In the genomic region with DNA sequence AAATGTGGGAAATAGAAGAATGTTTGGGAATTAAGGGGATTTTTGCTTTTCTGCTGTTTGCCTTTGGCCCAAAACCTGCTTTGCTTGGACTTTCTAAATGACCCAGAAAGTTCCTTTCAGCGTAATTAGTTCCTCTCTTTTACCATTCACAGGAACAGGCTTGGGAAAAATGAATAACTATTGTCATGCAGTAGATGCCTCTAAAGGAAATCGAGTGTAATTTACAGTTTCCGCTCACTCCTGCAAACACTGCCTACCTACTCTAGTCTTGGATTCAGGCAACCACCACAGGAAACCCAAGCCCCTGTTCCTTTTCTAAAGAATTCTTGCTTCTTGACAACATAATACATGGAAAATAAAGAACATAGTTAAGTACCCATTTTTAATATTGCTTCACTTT, we compare ENCODE assay signal across 15 cellular contexts. TPM values are rescaled to one million over a fixed set of nuclear protein-coding genes. Genes with fewer than 3 reads are reported as not detected.
"Had no signal": no experiment of that assay in that cellular context is flagged by ENCODE, and none has a peak within 500 bp of the region (broad histone marks: within the 10 kb centered on the region; RNA-seq: fewer than 3 reads in every experiment).

No MANE protein-coding gene starts in this region.

- H3K27ac Mint-ChIP-seq: activated naive CD4-positive, alpha-beta T cell treated with anti-CD3 and anti-CD28 coated beads, Interleukin-2, amount 10 ng/mL, durations not matched to agents 7 days and 5 days; activated T-helper 17 cell treated with anti-CD3 and anti-CD28 coated beads, Interleukin-2, amount 50 U/mL, for 72 hours; effector memory CD8-positive, alpha-beta T cell; stimulated activated naive CD8-positive, alpha-beta T cell treated with anti-CD3 and anti-CD28 coated beads, Interleukin-15, amount 100 ng/mL, for 72 hours; T-helper 1 cell treated with Interleukin-12 subunit alpha and Interleukin-12 subunit beta and Interleukin-4 antibody, amounts not matched to agents 30 μg/mL and 1 μg/mL, for 36 hours had no signal

- H3K36me3 Mint-ChIP-seq: activated naive CD4-positive, alpha-beta T cell treated with anti-CD3 and anti-CD28 coated beads, Interleukin-2, amount 10 ng/mL, durations not matched to agents 7 days and 5 days had no signal

- H3K9me3 ChIP-seq: left ventricle myocardium inferior, thoracic aorta had no signal

- H3K4me3 Mint-ChIP-seq: activated naive CD4-positive, alpha-beta T cell treated with anti-CD3 and anti-CD28 coated beads, Interleukin-2, amount 10 ng/mL, durations not matched to agents 7 days and 5 days; activated T-helper 17 cell treated with anti-CD3 and anti-CD28 coated beads, Interleukin-2, amount 50 U/mL, for 72 hours; effector memory CD8-positive, alpha-beta T cell; stimulated activated naive CD8-positive, alpha-beta T cell treated with anti-CD3 and anti-CD28 coated beads, Interleukin-15, amount 100 ng/mL, for 72 hours; T-helper 1 cell treated with Interleukin-12 subunit alpha and Interleukin-12 subunit beta and Interleukin-4 antibody, amounts not matched to agents 30 μg/mL and 1 μg/mL, for 36 hours had no signal

- DNase-seq: activated CD4-positive, alpha-beta T cell treated with anti-CD3 and anti-CD28 coated beads, Interleukin-2, amount 50 U/mL, for 1 hour; activated naive CD4-positive, alpha-beta T cell treated with anti-CD3 and anti-CD28 coated beads, Interleukin-2, amount 10 ng/mL, durations not matched to agents 7 days and 5 days; activated T-cell treated with anti-CD3 and anti-CD28 coated beads for 4 hours; effector memory CD8-positive, alpha-beta T cell; hypothalamus; kidney; left ventricle myocardium inferior; retina; stimulated activated CD4-positive, alpha-beta T cell treated with anti-CD3 and anti-CD28 coated beads, Interleukin-4, amount 100 ng/mL, for 4 hours; stimulated activated naive CD8-positive, alpha-beta T cell treated with anti-CD3 and anti-CD28 coated beads, Interleukin-15, amount 100 ng/mL, for 72 hours had no signal

- ATAC-seq: activated T-helper 17 cell treated with anti-CD3 and anti-CD28 coated beads, Interleukin-2, amount 50 U/mL, for 72 hours; effector memory CD8-positive, alpha-beta T cell; stimulated activated naive CD8-positive, alpha-beta T cell treated with anti-CD3 and anti-CD28 coated beads, Interleukin-15, amount 100 ng/mL, for 72 hours had no signal

- H3K4me3 ChIP-seq: left ventricle myocardium inferior, thoracic aorta had no signal

- H3K27me3 Mint-ChIP-seq: activated naive CD4-positive, alpha-beta T cell treated with anti-CD3 and anti-CD28 coated beads, Interleukin-2, amount 10 ng/mL, durations not matched to agents 7 days and 5 days; stimulated activated naive CD8-positive, alpha-beta T cell treated with anti-CD3 and anti-CD28 coated beads, Interleukin-15, amount 100 ng/mL, for 72 hours had no signal

- H3K36me3 ChIP-seq: left ventricle myocardium inferior, thoracic aorta had no signal

- H3K4me1 Mint-ChIP-seq: activated naive CD4-positive, alpha-beta T cell treated with anti-CD3 and anti-CD28 coated beads, Interleukin-2, amount 10 ng/mL, durations not matched to agents 7 days and 5 days; activated T-helper 17 cell treated with anti-CD3 and anti-CD28 coated beads, Interleukin-2, amount 50 U/mL, for 72 hours; stimulated activated naive CD8-positive, alpha-beta T cell treated with anti-CD3 and anti-CD28 coated beads, Interleukin-15, amount 100 ng/mL, for 72 hours had no signal

- H3K27ac ChIP-seq: left ventricle myocardium inferior, thoracic aorta had no signal

- H3K9me3 Mint-ChIP-seq: activated naive CD4-positive, alpha-beta T cell treated with anti-CD3 and anti-CD28 coated beads, Interleukin-2, amount 10 ng/mL, durations not matched to agents 7 days and 5 days; activated T-helper 17 cell treated with anti-CD3 and anti-CD28 coated beads, Interleukin-2, amount 50 U/mL, for 72 hours; effector memory CD8-positive, alpha-beta T cell; stimulated activated naive CD8-positive, alpha-beta T cell treated with anti-CD3 and anti-CD28 coated beads, Interleukin-15, amount 100 ng/mL, for 72 hours; T-helper 1 cell treated with Interleukin-12 subunit alpha and Interleukin-12 subunit beta and Interleukin-4 antibody, amounts not matched to agents 30 μg/mL and 1 μg/mL, for 36 hours had no signal

RNA-seq across cellular contexts. Expression of a gene that starts 25.0 kb away (rescaled TPM):
- total RNA-seq: left ventricle myocardium inferior, mesenteric fat pad, skeletal muscle tissue had no signal
